Comparison of ENCODE assay signal across 28 cellular contexts in genomic region chr3:186137051-186137685, GRCh38. TPM values are rescaled to one million over a fixed set of nuclear protein-coding genes. Genes with fewer than 3 reads are reported as not detected.
"Had no signal": no experiment of that assay in that cellular context is flagged by ENCODE, and none has a peak within 500 bp of the region (broad histone marks: within the 10 kb centered on the region; RNA-seq: fewer than 3 reads in every experiment).

No MANE protein-coding gene starts in this region.

- H3K36me3 ChIP-seq: pancreas, prostate gland, upper lobe of left lung, vagina had no signal

- H3K4me3 ChIP-seq: dorsolateral prefrontal cortex, pancreas, prostate gland, skin epidermis, upper lobe of left lung, vagina had no signal

- H3K4me1 ChIP-seq: prostate gland, upper lobe of left lung, vagina had no signal

- H3K9me3 ChIP-seq: pancreas, prostate gland, upper lobe of left lung, vagina had no signal

- H3K27me3 ChIP-seq: dorsolateral prefrontal cortex, pancreas, upper lobe of left lung, vagina had no signal

- ATAC-seq: activated CD8-positive, alpha-beta T cell treated with anti-CD3 and anti-CD28 coated beads for 36 hours; activated T-cell treated with anti-CD3 and anti-CD28 coated beads, Interleukin-2, amount 50 U/mL, for 4 hours; activated T-helper 17 cell treated with anti-CD3 and anti-CD28 coated beads, Interleukin-2, amount 50 U/mL, for 72 hours; left colon; naive thymus-derived CD4-positive, alpha-beta T cell; sciatic nerve; stimulated activated effector memory CD8-positive, alpha-beta T cell treated with anti-CD3 and anti-CD28 coated beads, Interleukin-12 subunit alpha, Interleukin-12 subunit beta, amount 100 ng/mL, for 72 hours; WTC11 had no signal

- H3K27ac ChIP-seq: prostate gland, skin epidermis, upper lobe of left lung, vagina had no signal

- DNase-seq: activated CD4-positive, alpha-beta T cell treated with anti-CD3 and anti-CD28 coated beads for 1 hour; activated CD4-positive, alpha-beta T cell treated with anti-CD3 and anti-CD28 coated beads, Interleukin-2, amount 50 U/mL, for 1 hour; activated CD8-positive, alpha-beta T cell treated with anti-CD3 and anti-CD28 coated beads for 36 hours; activated gamma-delta T cell treated with Interleukin-2 at 50 U/mL for 16 hours; activated naive CD4-positive, alpha-beta T cell treated with anti-CD3 and anti-CD28 coated beads, Interleukin-2, amount 50 U/mL, for 16 hours; activated T-cell treated with anti-CD3 and anti-CD28 coated beads, Interleukin-2, amount 50 U/mL, for 4 hours; amniotic stem cell; central memory CD4-positive, alpha-beta T cell; dorsolateral prefrontal cortex; effector memory CD4-positive, alpha-beta T cell; hippocampal formation; left colon; midbrain; naive thymus-derived CD4-positive, alpha-beta T cell; nucleus accumbens; retina; stimulated activated CD4-positive, alpha-beta T cell treated with anti-CD3 and anti-CD28 coated beads, Interleukin-12 subunit alpha, Interleukin-12 subunit beta, amount 100 ng/mL, for 4 hours; stimulated activated CD4-positive, alpha-beta T cell treated with anti-CD3 and anti-CD28 coated beads, Interleukin-4, amount 100 ng/mL, for 1 hour; T-helper 9 cell had no signal

RNA-seq across cellular contexts. Expression of gene ETV5, which starts 28.3 kb away (rescaled TPM):
- polyA plus RNA-seq: naive thymus-derived CD4-positive, alpha-beta T cell had no signal
